ENCODE assay signal across 19 cellular contexts in the genomic region with DNA sequence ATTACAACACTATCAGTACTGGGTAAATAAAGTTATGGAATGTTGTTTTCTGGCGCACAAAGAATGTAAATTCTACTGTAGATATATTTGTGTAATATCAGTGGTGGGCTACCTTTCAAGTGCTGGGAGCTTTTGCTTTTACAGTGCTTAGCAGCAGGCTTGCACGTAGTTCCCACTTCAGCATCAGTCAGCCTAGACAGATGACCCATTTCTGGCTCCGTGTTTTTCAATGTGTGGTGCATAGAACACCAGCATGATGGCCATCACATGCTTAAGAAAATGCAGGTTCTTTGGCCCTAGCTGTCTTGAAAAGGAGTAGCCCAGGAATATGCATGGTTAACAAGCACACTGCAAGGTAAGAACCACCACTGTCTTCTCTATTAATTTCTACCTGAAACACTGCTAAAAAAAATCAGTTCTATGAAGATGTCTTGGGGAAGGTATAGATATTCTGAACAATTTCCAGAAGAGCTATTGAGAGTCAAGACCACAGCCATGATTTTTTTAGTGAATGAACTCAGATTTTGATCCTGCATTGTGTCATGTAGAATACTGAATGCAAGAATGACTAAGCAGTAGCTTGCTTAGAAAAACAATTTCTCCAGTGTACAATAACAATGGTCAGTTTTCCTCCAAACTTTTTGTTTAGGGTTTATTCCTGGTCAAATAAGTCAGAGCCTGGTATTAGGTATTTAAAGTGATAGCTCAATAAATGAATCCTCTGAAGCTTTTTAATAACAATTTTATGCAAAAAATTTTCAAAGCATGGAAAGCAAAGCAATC.
DNase-seq lines count a peak whose midpoint lies in the region; TF ChIP-seq lines count a peak whose summit lies in the region.
"Had no signal": no experiment of that assay in that cellular context is flagged by ENCODE, and none has a peak within 500 bp of the region (broad histone marks: within the 10 kb centered on the region; RNA-seq: fewer than 3 reads in every experiment).

No MANE protein-coding gene starts in this region.

- no peak overlapping the region for H3K27ac Mint-ChIP-seq in activated T-helper 1 cell treated with anti-CD3 and anti-CD28 coated beads, Interleukin-12 subunit alpha, Interleukin-12 subunit beta, Interleukin-2, Interleukin-4 antibody, amounts not matched to agents 30 ng/mL and 10 ng/mL and 1 ng/mL, durations not matched to agents 14 hours and 24 hours and 36 hours
- H3K27ac Mint-ChIP-seq: CD8-positive, alpha-beta memory T cell; natural killer cell treated with Interleukin-12 subunit alpha and Interleukin-12 subunit beta and Interleukin-15 and Interleukin-18, amount 100 ng/mL, for 72 hours; stimulated activated effector memory CD8-positive, alpha-beta T cell treated with anti-CD3 and anti-CD28 coated beads, Interleukin-12 subunit alpha, Interleukin-12 subunit beta, amount 100 ng/mL, for 72 hours had no signal

- no TSS peak for BruUV-seq in PC-9 (replicated peaks; lab: Mats Ljungman, UMichigan)

- no peaks in the 10 kb centered on the region for H3K9me3 ChIP-seq in PC-9 (ENCODE audit: insufficient read depth, low read depth)
- H3K9me3 ChIP-seq in fibroblast of lung (ENCODE audit: control insufficient read depth, insufficient read depth, low read depth, low read length) = no peaks in the 10 kb centered on the region
- H3K9me3 ChIP-seq in stomach = no peaks in the 10 kb centered on the region

- no peak overlapping the region for H2AFZ ChIP-seq in PC-9
- no peak overlapping the region for H2AFZ ChIP-seq in fibroblast of lung (ENCODE audit: low read length)

- H3K4me3 ChIP-seq in PC-9 = no peak overlapping the region
- H3K4me3 ChIP-seq in fibroblast of lung (replicated peaks in 1 of 4; ENCODE audit: control extremely low read depth in 1 of 4, insufficient read depth in 1 of 4, low read depth in 3 of 4, low read length in 4 of 4) = no peak overlapping the region
- no peak overlapping the region for H3K4me3 ChIP-seq in stomach
- H3K4me3 ChIP-seq: SK-N-MC had no signal

- no peaks in the 10 kb centered on the region for H3K9me2 ChIP-seq in PC-9 (ENCODE audit: insufficient read depth)

- WGBS in stomach, 5 donors = 23 to 50% (median 39%) methylated on average over 3 of the region's 3 CpGs

- TF ChIP-seq EP300 in stomach (IDR thresholded peaks at IDR 0.05) = no peak

- no peaks in the 10 kb centered on the region for H3K36me3 ChIP-seq in PC-9 (ENCODE audit: low read depth)
- H3K36me3 ChIP-seq in fibroblast of lung (ENCODE audit: control insufficient read depth, insufficient read depth, low read length) = no peaks in the 10 kb centered on the region
- H3K36me3 ChIP-seq in stomach = no peaks in the 10 kb centered on the region

- no peaks in the 10 kb centered on the region for H3F3A ChIP-seq in PC-9 (ENCODE audit: insufficient read depth, low read depth)

- H3K79me2 ChIP-seq in PC-9 (ENCODE audit: low read depth) (no peaks in the 10 kb centered on the region), fibroblast of lung (ENCODE audit: control insufficient read depth, insufficient read depth, low read length) (no peaks in the 10 kb centered on the region)

- no peaks in the 10 kb centered on the region for H3K4me1 Mint-ChIP-seq in activated T-helper 1 cell treated with anti-CD3 and anti-CD28 coated beads, Interleukin-12 subunit alpha, Interleukin-12 subunit beta, Interleukin-2, Interleukin-4 antibody, amounts not matched to agents 30 ng/mL and 10 ng/mL and 1 ng/mL, durations not matched to agents 14 hours and 24 hours and 36 hours (ENCODE audit: low read depth)
- H3K4me1 Mint-ChIP-seq: CD8-positive, alpha-beta memory T cell; stimulated activated effector memory CD8-positive, alpha-beta T cell treated with anti-CD3 and anti-CD28 coated beads, Interleukin-12 subunit alpha, Interleukin-12 subunit beta, amount 100 ng/mL, for 72 hours had no signal

- no peaks in the 10 kb centered on the region for H3K36me3 Mint-ChIP-seq in activated T-helper 1 cell treated with anti-CD3 and anti-CD28 coated beads, Interleukin-12 subunit alpha, Interleukin-12 subunit beta, Interleukin-2, Interleukin-4 antibody, amounts not matched to agents 30 ng/mL and 10 ng/mL and 1 ng/mL, durations not matched to agents 14 hours and 24 hours and 36 hours (ENCODE audit: low read depth)
- H3K36me3 Mint-ChIP-seq: CD8-positive, alpha-beta memory T cell; natural killer cell treated with Interleukin-12 subunit alpha and Interleukin-12 subunit beta and Interleukin-15 and Interleukin-18, amount 100 ng/mL, for 72 hours; stimulated activated effector memory CD8-positive, alpha-beta T cell treated with anti-CD3 and anti-CD28 coated beads, Interleukin-12 subunit alpha, Interleukin-12 subunit beta, amount 100 ng/mL, for 72 hours had no signal

- no peak for TF ChIP-seq POLR2A in stomach (IDR thresholded peaks at IDR 0.05)

- no peaks in the 10 kb centered on the region for H3K9me3 Mint-ChIP-seq in activated T-helper 1 cell treated with anti-CD3 and anti-CD28 coated beads, Interleukin-12 subunit alpha, Interleukin-12 subunit beta, Interleukin-2, Interleukin-4 antibody, amounts not matched to agents 30 ng/mL and 10 ng/mL and 1 ng/mL, durations not matched to agents 14 hours and 24 hours and 36 hours
- H3K9me3 Mint-ChIP-seq: natural killer cell treated with Interleukin-12 subunit alpha and Interleukin-12 subunit beta and Interleukin-15 and Interleukin-18, amount 100 ng/mL, for 72 hours had no signal

- no peaks in the 10 kb centered on the region for H4K20me1 ChIP-seq in PC-9 (ENCODE audit: insufficient read depth)
- H4K20me1 ChIP-seq in fibroblast of lung (ENCODE audit: control insufficient read depth, extremely low read depth, insufficient read depth, low read length) = no peaks in the 10 kb centered on the region

- H3K27me3 ChIP-seq in PC-9 (ENCODE audit: insufficient read depth, low read depth) = no peaks in the 10 kb centered on the region
- no peaks in the 10 kb centered on the region for H3K27me3 ChIP-seq in fibroblast of lung (ENCODE audit: control insufficient read depth, insufficient read depth, low read length)
- no peaks in the 10 kb centered on the region for H3K27me3 ChIP-seq in stomach

- DNase-seq in AG08396 (ENCODE audit: low spot score) (peak; percentile 8), PC-9 (no peak), fibroblast of lung (ENCODE audit: low read depth in 2 of 2) (peak; percentile 16 to 25), pons (ENCODE audit: low spot score) (peak; percentile 88), activated gamma-delta T cell (lab: John Stamatoyannopoulos, UW) (no peak), KG1 (lab: John Stamatoyannopoulos, UW) (no peak), stomach (no peak)
- DNase-seq in activated T-helper 1 cell treated with anti-CD3 and anti-CD28 coated beads, Interleukin-12 subunit alpha, Interleukin-12 subunit beta, Interleukin-2, Interleukin-4 antibody, amounts not matched to agents 30 ng/mL and 10 ng/mL and 1 ng/mL, durations not matched to agents 14 hours and 24 hours and 36 hours (ENCODE audit: low spot score) = no peak
- DNase-seq: activated effector memory CD4-positive, alpha-beta T cell treated with Interleukin-2 at 50 U/mL for 16 hours; CD8-positive, alpha-beta memory T cell; DND-41; NCI-H1436 treated with DMSO at 0.1 percent for 48 hours; NCI-H774; PC-3; stimulated activated CD4-positive, alpha-beta T cell treated with anti-CD3 and anti-CD28 coated beads, Interleukin-12 subunit alpha, Interleukin-12 subunit beta, amount 100 ng/mL, for 4 hours; T1000 had no signal

- H3K27me3 Mint-ChIP-seq in activated T-helper 1 cell treated with anti-CD3 and anti-CD28 coated beads, Interleukin-12 subunit alpha, Interleukin-12 subunit beta, Interleukin-2, Interleukin-4 antibody, amounts not matched to agents 30 ng/mL and 10 ng/mL and 1 ng/mL, durations not matched to agents 14 hours and 24 hours and 36 hours (ENCODE audit: insufficient read depth) = peaks cover 2% of the 10 kb centered on the region
- H3K27me3 Mint-ChIP-seq: CD8-positive, alpha-beta memory T cell; natural killer cell treated with Interleukin-12 subunit alpha and Interleukin-12 subunit beta and Interleukin-15 and Interleukin-18, amount 100 ng/mL, for 72 hours had no signal

- H3K9ac ChIP-seq in fibroblast of lung (ENCODE audit: insufficient read depth, low read length) = no peak overlapping the region

- H3K4me2 ChIP-seq in PC-9 (peak overlapping the region; percentile 23; the same call in 1 of the 2 replicates), fibroblast of lung (ENCODE audit: extremely low read depth, insufficient read depth, low read length) (no peak overlapping the region)

- intact Hi-C loops in PC-9 (cut with micrococcal nuclease; ENCODE audit: unreplicated experiment) (no loop called here), stomach (cut with DNase I; ENCODE audit: low total_unique reads) (no loop called here)
- intact Hi-C loops in activated T-helper 1 cell treated with anti-CD3 and anti-CD28 coated beads, Interleukin-12 subunit alpha, Interleukin-12 subunit beta, Interleukin-2, Interleukin-4 antibody, amounts not matched to agents 30 ng/mL and 10 ng/mL and 1 ng/mL, durations not matched to agents 14 hours and 24 hours and 36 hours (cut with micrococcal nuclease) = no loop called here

- POLR2A ChIA-PET in PC-9 (lab: Charles Lee; ENCODE audit: unreplicated experiment) = interaction anchor here (0.6 to 0.7 kb wide), 2 partner anchors 40 to 782 kb away, joined by 5 to 19 read pairs; no protein-coding TSS in a partner anchor

- peaks cover 8% of the 10 kb centered on the region; the same call in 1 of the 2 replicates for H3K4me1 ChIP-seq in PC-9 (replicated peaks; ENCODE audit: insufficient read depth)
- H3K4me1 ChIP-seq in fibroblast of lung (ENCODE audit: control insufficient read depth, extremely low read depth, insufficient read depth, low read length) = no peaks in the 10 kb centered on the region
- peaks cover 0 to 10% (median 0%) of the 10 kb centered on the region in 4 donors for H3K4me1 ChIP-seq in stomach

- no peak overlapping the region for H3K4me3 Mint-ChIP-seq in activated T-helper 1 cell treated with anti-CD3 and anti-CD28 coated beads, Interleukin-12 subunit alpha, Interleukin-12 subunit beta, Interleukin-2, Interleukin-4 antibody, amounts not matched to agents 30 ng/mL and 10 ng/mL and 1 ng/mL, durations not matched to agents 14 hours and 24 hours and 36 hours
- H3K4me3 Mint-ChIP-seq: CD8-positive, alpha-beta memory T cell; natural killer cell treated with Interleukin-12 subunit alpha and Interleukin-12 subunit beta and Interleukin-15 and Interleukin-18, amount 100 ng/mL, for 72 hours; stimulated activated effector memory CD8-positive, alpha-beta T cell treated with anti-CD3 and anti-CD28 coated beads, Interleukin-12 subunit alpha, Interleukin-12 subunit beta, amount 100 ng/mL, for 72 hours had no signal

- no peak overlapping the region for H3K27ac ChIP-seq in PC-9
- no peak overlapping the region for H3K27ac ChIP-seq in fibroblast of lung (ENCODE audit: insufficient read depth, low read length)
- H3K27ac ChIP-seq in stomach = no peak overlapping the region
- H3K27ac ChIP-seq: SK-N-MC had no signal

- CTCF ChIA-PET in PC-9 (lab: Charles Lee) = interaction anchor here (1.4 kb wide), 1 partner anchor 11 kb away, joined by 4 read pairs; no protein-coding TSS in a partner anchor

- TF ChIP-seq CTCF in PC-9 (conservative IDR thresholded peaks at IDR 0.05) (no peak), fibroblast of lung (conservative IDR thresholded peaks at IDR 0.05 in 1 of 2, IDR thresholded peaks at IDR 0.05 in 1 of 2; ENCODE audit: low read depth in 1 of 2, low read length in 2 of 2) (no peak), stomach (IDR thresholded peaks at IDR 0.05) (no peak)

Comparison
In these comparisons a context has a peak if more than half of its experiments do, and no peak if none do; other contexts are left out.
1. DNase-seq: peak in AG08396 (single experiment), fibroblast of lung (2 of 2) and pons (single experiment); none in PC-9 (0 of 2), activated gamma-delta T cell (single experiment), KG1 (single experiment), activated T-helper 1 cell treated with anti-CD3 and anti-CD28 coated beads, Interleukin-12 subunit alpha, Interleukin-12 subunit beta, Interleukin-2, Interleukin-4 antibody, amounts not matched to agents 30 ng/mL and 10 ng/mL and 1 ng/mL, durations not matched to agents 14 hours and 24 hours and 36 hours (single experiment) and stomach (single experiment).